ENCODE assay signal across 1 cellular context in the genomic region with DNA sequence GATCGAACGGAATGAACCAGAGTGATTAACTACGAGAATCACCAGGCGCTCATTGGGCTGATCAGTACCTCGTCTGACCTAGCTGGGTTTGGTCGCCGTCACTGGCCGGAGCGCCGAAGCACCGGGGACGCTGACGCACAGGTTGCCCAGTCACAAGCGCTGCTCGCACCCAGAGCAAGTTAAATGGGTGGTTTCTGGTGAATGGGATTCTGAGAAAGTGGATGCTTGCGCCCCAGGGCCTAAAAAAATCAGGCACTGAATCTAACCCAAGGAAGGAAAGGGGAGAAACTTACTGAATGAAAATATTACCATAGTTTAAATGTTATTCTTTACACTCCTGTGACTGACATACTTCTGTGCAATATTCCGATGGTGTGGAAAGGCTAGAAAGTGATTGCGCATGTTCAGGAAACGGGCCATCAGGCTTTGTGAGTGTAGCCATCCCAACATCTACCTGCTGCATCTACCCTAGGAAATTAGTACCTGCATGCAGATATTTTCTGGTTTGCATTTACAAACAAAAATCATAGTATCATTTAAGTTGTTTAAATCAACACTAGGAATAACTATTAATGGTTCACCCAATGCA.
TF ChIP-seq lines count a peak whose summit lies in the region.

No MANE protein-coding gene starts in this region.

TF ChIP-seq in endothelial cell of umbilical vein, 7 proteins besides CTCF, POLR2A, EP300 and RAD21 (continued from another document):
- TF ChIP-seq, protein P1, sequence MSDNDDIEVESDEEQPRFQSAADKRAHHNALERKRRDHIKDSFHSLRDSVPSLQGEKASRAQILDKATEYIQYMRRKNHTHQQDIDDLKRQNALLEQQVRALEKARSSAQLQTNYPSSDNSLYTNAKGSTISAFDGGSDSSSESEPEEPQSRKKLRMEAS (IDR thresholded peaks at IDR 0.05; ENCODE audit: insufficient read depth, insufficient read length), result no peak
- no peak for TF ChIP-seq GATA2 (IDR thresholded peaks at IDR 0.05; ENCODE audit: insufficient read depth, insufficient read length, low read depth, low read length)
TF ChIP-seq in endothelial cell of umbilical vein: peak in this region for 0.
